1 cellular context compared by ENCODE assay signal in genomic region chr6:116680880-116681672, GRCh38.
TF ChIP-seq lines count a peak whose summit lies in the region.

Gene KPNA5, plus strand, starts transcription at chr6:116681211. Its CDS starts 124 bp downstream, at chr6:116681335.

TF ChIP-seq in HepG2, 621 proteins besides CTCF, POLR2A, EP300 and RAD21 (continued from another document and continues in another):
- TF ChIP-seq, protein P1, sequence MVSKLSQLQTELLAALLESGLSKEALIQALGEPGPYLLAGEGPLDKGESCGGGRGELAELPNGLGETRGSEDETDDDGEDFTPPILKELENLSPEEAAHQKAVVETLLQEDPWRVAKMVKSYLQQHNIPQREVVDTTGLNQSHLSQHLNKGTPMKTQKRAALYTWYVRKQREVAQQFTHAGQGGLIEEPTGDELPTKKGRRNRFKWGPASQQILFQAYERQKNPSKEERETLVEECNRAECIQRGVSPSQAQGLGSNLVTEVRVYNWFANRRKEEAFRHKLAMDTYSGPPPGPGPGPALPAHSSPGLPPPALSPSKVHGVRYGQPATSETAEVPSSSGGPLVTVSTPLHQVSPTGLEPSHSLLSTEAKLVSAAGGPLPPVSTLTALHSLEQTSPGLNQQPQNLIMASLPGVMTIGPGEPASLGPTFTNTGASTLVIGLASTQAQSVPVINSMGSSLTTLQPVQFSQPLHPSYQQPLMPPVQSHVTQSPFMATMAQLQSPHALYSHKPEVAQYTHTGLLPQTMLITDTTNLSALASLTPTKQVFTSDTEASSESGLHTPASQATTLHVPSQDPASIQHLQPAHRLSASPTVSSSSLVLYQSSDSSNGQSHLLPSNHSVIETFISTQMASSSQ (IDR thresholded peaks at IDR 0.05; ENCODE audit: low read depth), result no peak
- TF ChIP-seq, protein P1 (CRISPR knock-in tag; IDR thresholded peaks at IDR 0.05; ENCODE audit: borderline replicate concordance), result no peak; the same call in 1 of the 2 replicates
- TF ChIP-seq ZHX1 (CRISPR knock-in tag; IDR thresholded peaks at IDR 0.05; ENCODE audit: low read depth) (peak; percentile 99), ZNF333 (CRISPR knock-in tag; IDR thresholded peaks at IDR 0.05; ENCODE audit: borderline replicate concordance) (peak; percentile 94; the same call in 1 of the 2 replicates), ZNF33A (CRISPR knock-in tag; IDR thresholded peaks at IDR 0.05; ENCODE audit: borderline replicate concordance) (no peak), FOXK1 (CRISPR knock-in tag; IDR thresholded peaks at IDR 0.05; ENCODE audit: borderline replicate concordance, low read depth) (no peak; the same call in 1 of the 2 replicates), GMEB1 (CRISPR knock-in tag; IDR thresholded peaks at IDR 0.05; ENCODE audit: borderline replicate concordance) (peak; percentile 98), ARID5B (CRISPR knock-in tag; IDR thresholded peaks at IDR 0.05) (peak; percentile 75), REL (CRISPR knock-in tag; conservative IDR thresholded peaks at IDR 0.05) (0 out of 2 replicates have a peak, but pooled peaks have one; percentile 16), ZNF607 (CRISPR knock-in tag; IDR thresholded peaks at IDR 0.05; ENCODE audit: borderline replicate concordance) (peak; percentile 49; the same call in 1 of the 2 replicates), CCDC6 (CRISPR knock-in tag; IDR thresholded peaks at IDR 0.05) (peak; percentile 86), BRCA1 (CRISPR knock-in tag; IDR thresholded peaks at IDR 0.05) (peak; percentile 78; the same call in 1 of the 2 replicates), TARDBP (CRISPR knock-in tag; IDR thresholded peaks at IDR 0.05) (no peak), HMGA1 (CRISPR knock-in tag; conservative IDR thresholded peaks at IDR 0.05) (no peak), ZNF10 (CRISPR knock-in tag; IDR thresholded peaks at IDR 0.05; ENCODE audit: borderline replicate concordance, low read depth) (no peak), ZFP91 (CRISPR knock-in tag; IDR thresholded peaks at IDR 0.05; ENCODE audit: borderline replicate concordance) (peak; percentile 94), ZNF572 (CRISPR knock-in tag; IDR thresholded peaks at IDR 0.05) (peak; percentile 99), SRF (IDR thresholded peaks at IDR 0.05; ENCODE audit: low read depth, low read length) (no peak), ZNF775 (CRISPR knock-in tag; IDR thresholded peaks at IDR 0.05; ENCODE audit: borderline replicate concordance) (no peak; the same call in 1 of the 2 replicates), HMG20B (CRISPR knock-in tag; conservative IDR thresholded peaks at IDR 0.05) (peak; percentile 64), SRSF4 (IDR thresholded peaks at IDR 0.05; ENCODE audit: low read depth, low read length, poor library complexity, severe bottlenecking) (no peak), NR2F1 (CRISPR knock-in tag; IDR thresholded peaks at IDR 0.05) (no peak), ZNF337 (CRISPR knock-in tag; IDR thresholded peaks at IDR 0.05; ENCODE audit: borderline replicate concordance, low read depth) (peak; percentile 91; the same call in 1 of the 2 replicates), IRF1 (CRISPR knock-in tag; IDR thresholded peaks at IDR 0.05; ENCODE audit: low read depth) (no peak), SRSF9 (IDR thresholded peaks at IDR 0.05; ENCODE audit: borderline replicate concordance, insufficient read depth, low read depth, low read length, poor library complexity, severe bottlenecking) (no peak), MATR3 (CRISPR knock-in tag; IDR thresholded peaks at IDR 0.05) (no peak), AGO1 (IDR thresholded peaks at IDR 0.05; ENCODE audit: low read depth, low read length, poor library complexity, severe bottlenecking) (peak; percentile 67)
- TF ChIP-seq, protein P2, sequence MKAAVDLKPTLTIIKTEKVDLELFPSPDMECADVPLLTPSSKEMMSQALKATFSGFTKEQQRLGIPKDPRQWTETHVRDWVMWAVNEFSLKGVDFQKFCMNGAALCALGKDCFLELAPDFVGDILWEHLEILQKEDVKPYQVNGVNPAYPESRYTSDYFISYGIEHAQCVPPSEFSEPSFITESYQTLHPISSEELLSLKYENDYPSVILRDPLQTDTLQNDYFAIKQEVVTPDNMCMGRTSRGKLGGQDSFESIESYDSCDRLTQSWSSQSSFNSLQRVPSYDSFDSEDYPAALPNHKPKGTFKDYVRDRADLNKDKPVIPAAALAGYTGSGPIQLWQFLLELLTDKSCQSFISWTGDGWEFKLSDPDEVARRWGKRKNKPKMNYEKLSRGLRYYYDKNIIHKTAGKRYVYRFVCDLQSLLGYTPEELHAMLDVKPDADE (CRISPR knock-in tag; IDR thresholded peaks at IDR 0.05), result peak; percentile 63; the same call in 1 of the 2 replicates
- TF ChIP-seq, protein P3, sequence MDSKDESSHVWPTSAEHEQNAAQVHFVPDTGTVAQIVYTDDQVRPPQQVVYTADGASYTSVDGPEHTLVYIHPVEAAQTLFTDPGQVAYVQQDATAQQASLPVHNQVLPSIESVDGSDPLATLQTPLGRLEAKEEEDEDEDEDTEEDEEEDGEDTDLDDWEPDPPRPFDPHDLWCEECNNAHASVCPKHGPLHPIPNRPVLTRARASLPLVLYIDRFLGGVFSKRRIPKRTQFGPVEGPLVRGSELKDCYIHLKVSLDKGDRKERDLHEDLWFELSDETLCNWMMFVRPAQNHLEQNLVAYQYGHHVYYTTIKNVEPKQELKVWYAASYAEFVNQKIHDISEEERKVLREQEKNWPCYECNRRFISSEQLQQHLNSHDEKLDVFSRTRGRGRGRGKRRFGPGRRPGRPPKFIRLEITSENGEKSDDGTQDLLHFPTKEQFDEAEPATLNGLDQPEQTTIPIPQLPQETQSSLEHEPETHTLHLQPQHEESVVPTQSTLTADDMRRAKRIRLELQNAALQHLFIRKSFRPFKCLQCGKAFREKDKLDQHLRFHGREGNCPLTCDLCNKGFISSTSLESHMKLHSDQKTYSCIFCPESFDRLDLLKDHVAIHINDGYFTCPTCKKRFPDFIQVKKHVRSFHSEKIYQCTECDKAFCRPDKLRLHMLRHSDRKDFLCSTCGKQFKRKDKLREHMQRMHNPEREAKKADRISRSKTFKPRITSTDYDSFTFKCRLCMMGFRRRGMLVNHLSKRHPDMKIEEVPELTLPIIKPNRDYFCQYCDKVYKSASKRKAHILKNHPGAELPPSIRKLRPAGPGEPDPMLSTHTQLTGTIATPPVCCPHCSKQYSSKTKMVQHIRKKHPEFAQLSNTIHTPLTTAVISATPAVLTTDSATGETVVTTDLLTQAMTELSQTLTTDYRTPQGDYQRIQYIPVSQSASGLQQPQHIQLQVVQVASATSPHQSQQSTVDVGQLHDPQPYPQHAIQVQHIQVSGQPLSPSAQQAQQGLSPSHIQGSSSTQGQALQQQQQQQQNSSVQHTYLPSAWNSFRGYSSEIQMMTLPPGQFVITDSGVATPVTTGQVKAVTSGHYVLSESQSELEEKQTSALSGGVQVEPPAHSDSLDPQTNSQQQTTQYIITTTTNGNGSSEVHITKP (CRISPR knock-in tag; IDR thresholded peaks at IDR 0.05; ENCODE audit: low read depth), result peak; percentile 71
- TF ChIP-seq, protein P4, sequence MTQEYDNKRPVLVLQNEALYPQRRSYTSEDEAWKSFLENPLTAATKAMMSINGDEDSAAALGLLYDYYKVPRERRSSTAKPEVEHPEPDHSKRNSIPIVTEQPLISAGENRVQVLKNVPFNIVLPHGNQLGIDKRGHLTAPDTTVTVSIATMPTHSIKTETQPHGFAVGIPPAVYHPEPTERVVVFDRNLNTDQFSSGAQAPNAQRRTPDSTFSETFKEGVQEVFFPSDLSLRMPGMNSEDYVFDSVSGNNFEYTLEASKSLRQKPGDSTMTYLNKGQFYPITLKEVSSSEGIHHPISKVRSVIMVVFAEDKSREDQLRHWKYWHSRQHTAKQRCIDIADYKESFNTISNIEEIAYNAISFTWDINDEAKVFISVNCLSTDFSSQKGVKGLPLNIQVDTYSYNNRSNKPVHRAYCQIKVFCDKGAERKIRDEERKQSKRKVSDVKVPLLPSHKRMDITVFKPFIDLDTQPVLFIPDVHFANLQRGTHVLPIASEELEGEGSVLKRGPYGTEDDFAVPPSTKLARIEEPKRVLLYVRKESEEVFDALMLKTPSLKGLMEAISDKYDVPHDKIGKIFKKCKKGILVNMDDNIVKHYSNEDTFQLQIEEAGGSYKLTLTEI (CRISPR knock-in tag; conservative IDR thresholded peaks at IDR 0.05), result no peak
